ENCODE assay signal across 7 cellular contexts in genomic region chr18:11932393-11932792, GRCh38.
"Had no signal": no experiment of that assay in that cellular context is flagged by ENCODE, and none has a peak within 500 bp of the region (broad histone marks: within the 10 kb centered on the region; RNA-seq: fewer than 3 reads in every experiment).

No MANE protein-coding gene starts in this region.

- H3K27ac ChIP-seq: HL-60 had no signal

- H3K4me3 Mint-ChIP-seq: IgD-negative memory B cell had no signal

- FAIRE-seq: HepG2, HTR-8/SVneo, K562 had no signal

- H3K4me3 ChIP-seq: K562 had no signal

- H3K27ac Mint-ChIP-seq: IgD-negative memory B cell had no signal

- H3K9me3 Mint-ChIP-seq: IgD-negative memory B cell had no signal

- H3K36me3 Mint-ChIP-seq: IgD-negative memory B cell had no signal

- ATAC-seq: HepG2, K562 had no signal

- DNase-seq: IMR-90, KBM-7 had no signal
